14 cellular contexts compared by ENCODE assay signal in the genomic region with DNA sequence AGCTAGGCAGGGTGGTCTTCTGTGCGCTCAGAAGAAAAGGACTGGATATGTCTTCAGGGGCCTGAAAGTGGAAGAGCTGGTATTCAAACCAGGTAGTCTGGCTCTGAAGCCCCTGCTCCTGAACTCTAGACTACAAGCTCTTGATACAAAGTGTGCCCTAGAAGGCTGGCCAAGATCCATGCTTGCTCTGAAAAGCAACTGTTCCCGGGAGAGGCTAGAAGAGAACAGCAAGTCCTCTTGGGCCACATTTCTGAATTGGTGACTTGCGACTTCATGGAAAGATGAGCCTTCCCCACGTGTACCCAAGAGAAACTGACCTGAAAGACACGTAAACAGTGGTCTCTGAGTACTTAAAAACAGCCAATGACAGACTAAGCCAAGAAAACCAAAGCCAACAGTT.
"Had no signal": no experiment of that assay in that cellular context is flagged by ENCODE, and none has a peak within 500 bp of the region (broad histone marks: within the 10 kb centered on the region; RNA-seq: fewer than 3 reads in every experiment).

No MANE protein-coding gene starts in this region.

- H3K27me3 ChIP-seq: colonic mucosa had no signal

- H3K4me3 ChIP-seq: colonic mucosa, left lung, prostate gland, sigmoid colon had no signal

- H3K4me1 Mint-ChIP-seq: activated CD4-positive, alpha-beta T cell treated with anti-CD3 and anti-CD28 coated beads, Interleukin-2, amount 10 ng/mL, durations not matched to agents 7 days and 5 days; stimulated activated naive CD8-positive, alpha-beta T cell treated with anti-CD3 and anti-CD28 coated beads, Interleukin-15, amount 100 ng/mL, for 72 hours had no signal

- H3K27me3 Mint-ChIP-seq: activated CD4-positive, alpha-beta T cell treated with anti-CD3 and anti-CD28 coated beads, Interleukin-2, amount 10 ng/mL, durations not matched to agents 7 days and 5 days had no signal

- H3K27ac Mint-ChIP-seq: activated CD4-positive, alpha-beta T cell treated with anti-CD3 and anti-CD28 coated beads, Interleukin-2, amount 10 ng/mL, durations not matched to agents 7 days and 5 days; activated naive CD4-positive, alpha-beta T cell treated with anti-CD3 and anti-CD28 coated beads for 36 hours; activated T-helper 2 cell treated with anti-CD3 and anti-CD28 coated beads, Interferon-gamma antibody, Interleukin-2, Interleukin-4, amounts not matched to agents 10 μg/mL and 5 μg/mL and 100 μg/mL, durations not matched to agents 14 hours and 24 hours and 36 hours; natural killer cell treated with Interleukin-12 subunit alpha and Interleukin-12 subunit beta and Interleukin-15 and Interleukin-18, amount 100 ng/mL, for 72 hours; stimulated activated naive CD8-positive, alpha-beta T cell treated with anti-CD3 and anti-CD28 coated beads, Interleukin-15, amount 100 ng/mL, for 72 hours had no signal

- H3K9me3 Mint-ChIP-seq: activated CD4-positive, alpha-beta T cell treated with anti-CD3 and anti-CD28 coated beads, Interleukin-2, amount 10 ng/mL, durations not matched to agents 7 days and 5 days; activated T-helper 2 cell treated with anti-CD3 and anti-CD28 coated beads, Interferon-gamma antibody, Interleukin-2, Interleukin-4, amounts not matched to agents 10 μg/mL and 5 μg/mL and 100 μg/mL, durations not matched to agents 14 hours and 24 hours and 36 hours; natural killer cell treated with Interleukin-12 subunit alpha and Interleukin-12 subunit beta and Interleukin-15 and Interleukin-18, amount 100 ng/mL, for 72 hours had no signal

- H3K36me3 Mint-ChIP-seq: natural killer cell treated with Interleukin-12 subunit alpha and Interleukin-12 subunit beta and Interleukin-15 and Interleukin-18, amount 100 ng/mL, for 72 hours had no signal

- DNase-seq: activated CD4-positive, alpha-beta T cell treated with anti-CD3 and anti-CD28 coated beads, Interleukin-2, amount 10 ng/mL, durations not matched to agents 7 days and 5 days; activated naive CD4-positive, alpha-beta T cell treated with anti-CD3 and anti-CD28 coated beads for 36 hours; activated T-cell treated with anti-CD3 and anti-CD28 coated beads, Interleukin-2, amount 50 U/mL, for 1 hour; colonic mucosa; effector memory CD4-positive, alpha-beta T cell; left lung; mesenchymal stem cell; sigmoid colon; stimulated activated CD4-positive, alpha-beta T cell treated with anti-CD3 and anti-CD28 coated beads, Interleukin-1b, Interleukin-23, amount 100 ng/mL, for 48 hours; stimulated activated naive CD8-positive, alpha-beta T cell treated with anti-CD3 and anti-CD28 coated beads, Interleukin-15, amount 100 ng/mL, for 72 hours had no signal

- H3K36me3 ChIP-seq: colonic mucosa, left lung, prostate gland, sigmoid colon had no signal

- H3K9me3 ChIP-seq: colonic mucosa, left lung, prostate gland had no signal

- H3K4me1 ChIP-seq: colonic mucosa, left lung, prostate gland, sigmoid colon had no signal

- H3K27ac ChIP-seq: colonic mucosa, epithelial cell of prostate, left lung, prostate gland, sigmoid colon had no signal

- H3K4me3 Mint-ChIP-seq: activated CD4-positive, alpha-beta T cell treated with anti-CD3 and anti-CD28 coated beads, Interleukin-2, amount 10 ng/mL, durations not matched to agents 7 days and 5 days; activated naive CD4-positive, alpha-beta T cell treated with anti-CD3 and anti-CD28 coated beads for 36 hours; natural killer cell treated with Interleukin-12 subunit alpha and Interleukin-12 subunit beta and Interleukin-15 and Interleukin-18, amount 100 ng/mL, for 72 hours; stimulated activated naive CD8-positive, alpha-beta T cell treated with anti-CD3 and anti-CD28 coated beads, Interleukin-15, amount 100 ng/mL, for 72 hours had no signal
